29 cellular contexts compared by ENCODE assay signal in the genomic region with DNA sequence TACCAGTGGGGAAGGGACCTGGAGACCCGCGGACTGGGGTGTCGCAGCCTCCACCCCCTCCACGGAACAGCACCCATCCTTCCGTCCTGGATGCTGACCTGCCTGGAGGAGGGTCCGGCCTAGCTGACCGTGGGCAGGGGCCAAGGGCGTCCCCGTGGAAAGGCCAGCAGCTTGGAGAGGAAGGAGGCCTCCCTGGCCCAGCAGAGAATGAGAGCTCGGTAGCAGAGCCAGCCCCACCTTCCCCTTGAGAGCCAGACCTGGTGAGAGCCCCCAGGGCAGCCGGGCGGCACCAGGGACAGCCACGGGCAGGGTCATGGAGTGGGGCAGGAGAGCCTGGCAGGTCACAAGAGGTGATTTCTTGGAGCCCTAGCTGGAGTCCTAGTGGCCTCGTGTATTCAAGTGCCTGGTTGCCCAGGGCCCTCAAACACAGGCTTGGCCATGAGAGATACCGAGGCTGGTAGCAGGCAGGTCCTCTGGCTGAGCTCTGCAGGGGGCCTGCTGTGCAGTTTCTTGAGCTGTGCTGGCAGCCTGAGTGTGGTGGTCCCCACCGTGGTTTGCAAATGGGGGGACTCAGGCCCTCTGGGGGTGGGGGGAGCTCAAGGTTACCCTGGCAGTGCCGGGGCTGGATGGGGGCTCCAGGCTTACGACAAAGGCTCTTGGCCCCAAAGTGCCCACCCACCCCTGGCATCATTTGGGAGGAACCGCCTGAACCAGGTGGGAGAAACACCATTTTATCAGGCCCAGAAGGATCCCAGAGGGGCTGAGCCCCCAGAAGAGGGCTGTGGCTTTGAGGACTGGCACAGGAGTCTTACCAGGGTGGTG. TPM values are rescaled to one million over a fixed set of nuclear protein-coding genes. Genes with fewer than 3 reads are reported as not detected.
"Had no signal": no experiment of that assay in that cellular context is flagged by ENCODE, and none has a peak within 500 bp of the region (broad histone marks: within the 10 kb centered on the region; RNA-seq: fewer than 3 reads in every experiment).

No MANE protein-coding gene starts in this region.

- H3K27ac ChIP-seq: neural progenitor cell, ovary, psoas muscle, right atrium auricular region, VCaP had no signal

- H3K36me3 ChIP-seq: neural progenitor cell, ovary, right atrium auricular region had no signal

- H3K9me3 ChIP-seq: ovary, psoas muscle, right atrium auricular region had no signal

- H2AFZ ChIP-seq: neural progenitor cell had no signal

- H3K9ac ChIP-seq: neural progenitor cell had no signal

- DNase-seq: activated CD4-positive, alpha-beta T cell treated with anti-CD3 and anti-CD28 coated beads, Interleukin-2, amount 10 ng/mL, durations not matched to agents 7 days and 5 days; activated naive CD8-positive, alpha-beta T cell treated with anti-CD3 and anti-CD28 coated beads for 36 hours; activated T-cell treated with anti-CD3 and anti-CD28 coated beads, Interleukin-2, amount 50 U/mL, for 1 hour; central memory CD4-positive, alpha-beta T cell; effector memory CD8-positive, alpha-beta T cell; foreskin melanocyte; glutamatergic neuron; hippocampal formation; kidney glomerular epithelial cell; mesenchymal stem cell; small intestine; stimulated activated CD4-positive, alpha-beta T cell treated with anti-CD3 and anti-CD28 coated beads, Interleukin-2, amount 100 ng/mL, for 24 hours; T-cell; trophoblast cell had no signal

- ATAC-seq: activated CD4-positive, CD25-positive, alpha-beta regulatory T cell treated with anti-CD3 and anti-CD28 coated beads, Interleukin-2, amount 50 U/mL, for 24 hours; activated CD8-positive, alpha-beta T cell treated with anti-CD3 and anti-CD28 coated beads, Interleukin-2, amount 10 ng/mL, durations not matched to agents 7 days and 5 days; activated T-helper 17 cell treated with anti-CD3 and anti-CD28 coated beads, Interleukin-2, amount 50 U/mL, for 72 hours; effector memory CD8-positive, alpha-beta T cell; esophagus mucosa; psoas muscle; SK-N-SH treated with all-trans-retinoic acid at 6 μM for 48 hours; stimulated activated memory B cell treated with anti-CD40 and anti-IgM and Interleukin-4, amounts not matched to agents 10 μg/mL and 1 μg/mL and 100 μg/mL, for 72 hours; T-cell had no signal

- H3K4me2 ChIP-seq: neural progenitor cell had no signal

- H3K4me3 ChIP-seq: neural progenitor cell, ovary, psoas muscle, right atrium auricular region had no signal

- H3K4me1 ChIP-seq: neural progenitor cell had no signal

- H3K27me3 ChIP-seq: neural progenitor cell, ovary, right atrium auricular region had no signal

RNA-seq across cellular contexts. Expression of a gene that starts 7.6 kb away (rescaled TPM):
- total RNA-seq: astrocyte, dermis microvascular lymphatic vessel endothelial cell, endothelial cell of umbilical vein, esophagus mucosa, myocyte had no signal
- polyA plus RNA-seq: endothelial cell of umbilical vein had no signal

RNA-seq across cellular contexts. Expression of a gene that starts 7.7 kb away (rescaled TPM):
- total RNA-seq: astrocyte, dermis microvascular lymphatic vessel endothelial cell, endothelial cell of umbilical vein, myocyte had no signal
- polyA plus RNA-seq: endothelial cell of umbilical vein had no signal

RNA-seq across cellular contexts. Expression of a gene that starts 39.1 kb away (rescaled TPM):
- total RNA-seq: astrocyte, dermis microvascular lymphatic vessel endothelial cell, endothelial cell of umbilical vein, myocyte, psoas muscle had no signal
- polyA plus RNA-seq: endothelial cell of umbilical vein had no signal
